ENCODE assay signal across 1 cellular context in genomic region chrX:1215123-1215823, GRCh38.
TF ChIP-seq lines count a peak whose summit lies in the region.

No MANE protein-coding gene starts in this region.

TF ChIP-seq in GM12878, 131 proteins besides CTCF, POLR2A, EP300 and RAD21 (continued from another document and continues in another):
- TF ChIP-seq ZBTB33 (IDR thresholded peaks at IDR 0.05) (no peak), IKZF2 (IDR thresholded peaks at IDR 0.05) (peak; percentile 76 to 78), DPF2 (IDR thresholded peaks at IDR 0.05) (0 out of 2 replicates have a peak, but pooled peaks have one; percentile 37), CEBPZ (IDR thresholded peaks at IDR 0.05; ENCODE audit: low read depth, low read length) (no peak), RCOR1 (conservative IDR thresholded peaks at IDR 0.05; ENCODE audit: low read depth, low read length) (no peak), NBN (IDR thresholded peaks at IDR 0.05) (no peak), NFYA (IDR thresholded peaks at IDR 0.05; ENCODE audit: borderline replicate concordance, low read depth, low read length) (no peak), NR2C1 (IDR thresholded peaks at IDR 0.05) (no peak), KDM1A (IDR thresholded peaks at IDR 0.05; ENCODE audit: borderline replicate concordance) (no peak), USF1 (IDR thresholded peaks at IDR 0.05; ENCODE audit: borderline replicate concordance, extremely low read length, insufficient read depth, low read depth, low read length) (no peak), PRDM15 (CRISPR knock-in tag; IDR thresholded peaks at IDR 0.05) (no peak), RB1 (IDR thresholded peaks at IDR 0.05; ENCODE audit: borderline replicate concordance) (no peak), BCLAF1 (IDR thresholded peaks at IDR 0.05) (no peak), RELB (IDR thresholded peaks at IDR 0.05; ENCODE audit: low read depth) (peak; percentile 69; the same call in 1 of the 2 replicates), SRF (IDR thresholded peaks at IDR 0.05; ENCODE audit: low read depth in 2 of 2, low read length in 2 of 2) (no peak), ETV6 (conservative IDR thresholded peaks at IDR 0.05 in 1 of 2, IDR thresholded peaks at IDR 0.05 in 1 of 2; ENCODE audit: borderline replicate concordance in 1 of 2, low read depth in 1 of 2) (no peak), NKRF (conservative IDR thresholded peaks at IDR 0.05) (no peak), ZNF24 (IDR thresholded peaks at IDR 0.05) (no peak), CBX3 (IDR thresholded peaks at IDR 0.05; ENCODE audit: borderline replicate concordance, low read depth) (no peak), BCL3 (IDR thresholded peaks at IDR 0.05; ENCODE audit: borderline replicate concordance, insufficient read depth, low read depth, low read length, poor library complexity, severe bottlenecking) (no peak), TCF7 (IDR thresholded peaks at IDR 0.05; ENCODE audit: borderline replicate concordance) (no peak), MYC (IDR thresholded peaks at IDR 0.05; ENCODE audit: insufficient read depth, insufficient read length, insufficient replicate concordance, low read length, severe bottlenecking) (no peak), RUNX3 (IDR thresholded peaks at IDR 0.05; ENCODE audit: low read length) (peak; percentile 94), POLR2AphosphoS5 (IDR thresholded peaks at IDR 0.05; ENCODE audit: low read length) (no peak), ESRRA (IDR thresholded peaks at IDR 0.05; ENCODE audit: low read length) (no peak), FOXM1 (IDR thresholded peaks at IDR 0.05; ENCODE audit: low read depth, low read length) (peak; percentile 58; the same call in 1 of the 2 replicates), ZNF217 (IDR thresholded peaks at IDR 0.05) (no peak), ELK1 (IDR thresholded peaks at IDR 0.05; ENCODE audit: low read depth, low read length) (no peak), KAT2A (conservative IDR thresholded peaks at IDR 0.05; ENCODE audit: control insufficient read depth, low read depth, low read length) (no peak), SREBF2 (IDR thresholded peaks at IDR 0.05; ENCODE audit: low read length) (no peak), STAT3 (IDR thresholded peaks at IDR 0.05; ENCODE audit: low read depth, low read length) (no peak), TBL1XR1 (IDR thresholded peaks at IDR 0.05; ENCODE audit: low read depth, low read length) (no peak), BCL11A (IDR thresholded peaks at IDR 0.05; ENCODE audit: low read depth, low read length) (peak; percentile 47; the same call in 1 of the 2 replicates), GABPA (IDR thresholded peaks at IDR 0.05; ENCODE audit: low read depth) (no peak), MTA3 (IDR thresholded peaks at IDR 0.05; ENCODE audit: borderline replicate concordance, low read length) (no peak; the same call in 1 of the 2 replicates), PKNOX1 (IDR thresholded peaks at IDR 0.05) (no peak)
